In the genomic region with DNA sequence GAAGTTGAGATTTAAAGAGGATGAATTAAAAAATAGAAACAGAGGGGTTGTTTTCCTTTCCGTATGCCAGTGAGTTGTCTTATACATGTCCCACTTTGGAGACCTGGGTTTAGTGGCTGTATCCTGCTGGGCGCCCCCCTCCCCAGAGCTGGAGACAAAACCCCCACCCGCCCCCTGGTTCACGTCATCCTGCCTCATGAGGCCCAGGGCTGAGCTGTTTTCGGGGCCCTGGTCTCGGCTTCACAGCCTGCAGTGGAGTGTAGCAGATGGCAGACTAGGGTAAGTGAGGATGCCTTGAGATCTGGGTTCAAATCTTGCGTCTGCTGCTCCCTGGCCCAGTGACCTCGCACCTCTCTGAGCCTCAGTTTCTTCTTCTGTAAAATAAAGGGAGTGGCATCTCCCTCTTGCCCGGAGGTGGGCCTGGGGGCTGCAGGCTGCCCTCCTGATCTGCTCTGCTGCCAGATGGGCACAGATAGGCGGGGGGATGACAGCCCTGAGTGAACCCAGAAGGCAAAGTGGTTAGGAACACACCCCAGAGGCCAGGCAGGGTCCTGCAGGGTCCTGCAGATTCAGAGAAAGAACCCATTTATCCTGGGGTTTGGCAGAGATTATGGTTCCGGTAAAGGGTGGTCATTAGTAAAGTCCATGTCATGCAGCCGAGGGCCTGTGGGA, we compare ENCODE assay signal across 8 cellular contexts. TPM values are rescaled to one million over a fixed set of nuclear protein-coding genes. Genes with fewer than 3 reads are reported as not detected.
A peak's percentile ranks its signal among the peaks of the same experiment; 100 is the strongest.
DNase-seq lines count a peak whose midpoint lies in the region; ATAC-seq and TF ChIP-seq lines count a peak whose summit lies in the region.

No MANE protein-coding gene starts in this region.

- H3K4me1 ChIP-seq in sigmoid colon: peaks cover 0 to 48% (median 42%) of the 10 kb centered on the region in 4 donors

- no peak for TF ChIP-seq EP300 in sigmoid colon (IDR thresholded peaks at IDR 0.05)

- H3K36me3 ChIP-seq in SK-N-MC (ENCODE audit: insufficient read depth, low read length): no peaks in the 10 kb centered on the region
- H3K36me3 ChIP-seq in sigmoid colon: no peaks in the 10 kb centered on the region

- H3K4me3 ChIP-seq in SK-N-MC: peak overlapping the region; percentile 49
- H3K4me3 ChIP-seq in epithelial cell of proximal tubule (ENCODE audit: low read depth, low read length): no peak overlapping the region
- H3K4me3 ChIP-seq in sigmoid colon: peak overlapping the region in 1 of 4 donors; percentile 51

- H3K9me3 ChIP-seq in SK-N-MC (ENCODE audit: low read depth, low read length) (no peaks in the 10 kb centered on the region), sigmoid colon (no peaks in the 10 kb centered on the region)

- H3K27ac ChIP-seq in SK-N-MC (peak overlapping the region; percentile 98), sigmoid colon (peak overlapping the region; percentile 44 to 83 (median 72))

- TF ChIP-seq CTCF in GM12873 (IDR thresholded peaks at IDR 0.05; ENCODE audit: insufficient read depth, low read depth, low read length, missing control alignments): peak; percentile 25
- peak; percentile 12 for TF ChIP-seq CTCF in epithelial cell of proximal tubule (conservative IDR thresholded peaks at IDR 0.05; ENCODE audit: low read depth, low read length)
- TF ChIP-seq CTCF in sigmoid colon (IDR thresholded peaks at IDR 0.05): no peak

- no peaks in the 10 kb centered on the region for H3K27me3 ChIP-seq in sigmoid colon

- intact Hi-C loops in sigmoid colon (cut with DNase I): loop anchor here (2.0 kb wide), 1 partner anchor 46 kb away; a partner anchor contains a TSS

- 57 to 77% methylated on average over 12 of the region's 12 CpGs for WGBS in sigmoid colon, 2 donors

- DNase-seq in SK-N-MC (ENCODE audit: low read depth, low spot score) (no peak), epithelial cell of proximal tubule (ENCODE audit: low read depth) (no peak), sigmoid colon (no peak), NCI-H2196 (lab: John Stamatoyannopoulos, UW; ENCODE audit: unreplicated experiment) (no peak), NCI-H69 (lab: John Stamatoyannopoulos, UW) (no peak), NCI-H2107 (lab: John Stamatoyannopoulos, UW) (no peak)

- no peak overlapping the region for H3K9ac ChIP-seq in SK-N-MC (ENCODE audit: insufficient read length)

- ATAC-seq in GM18498 (IDR thresholded peaks at IDR 0.05; ENCODE audit: unreplicated experiment): no peak

- no peak for TF ChIP-seq POLR2A in sigmoid colon (IDR thresholded peaks at IDR 0.05)

RNA-seq across cellular contexts. Expression of a gene that starts 45.1 kb away (rescaled TPM):
- 42.8 and 69.2 TPM in 2 replicates for total RNA-seq in epithelial cell of proximal tubule
- 100 to 1,000 TPM in 2 of 4 donors, 10 to 100 TPM in 2; 10.3 to 499 (median 82.9) TPM for total RNA-seq in sigmoid colon
- polyA plus RNA-seq in sigmoid colon: 10 to 100 TPM; 11.1 to 64.5 (median 28.2) TPM

Comparison
In these comparisons a context has a peak if more than half of its experiments do, and no peak if none do; other contexts are left out.
1. CTCF ChIP-seq: peak in GM12873 (single experiment) and epithelial cell of proximal tubule (single experiment); none in sigmoid colon (0 of 4).